8 cellular contexts compared by ENCODE assay signal in the genomic region with DNA sequence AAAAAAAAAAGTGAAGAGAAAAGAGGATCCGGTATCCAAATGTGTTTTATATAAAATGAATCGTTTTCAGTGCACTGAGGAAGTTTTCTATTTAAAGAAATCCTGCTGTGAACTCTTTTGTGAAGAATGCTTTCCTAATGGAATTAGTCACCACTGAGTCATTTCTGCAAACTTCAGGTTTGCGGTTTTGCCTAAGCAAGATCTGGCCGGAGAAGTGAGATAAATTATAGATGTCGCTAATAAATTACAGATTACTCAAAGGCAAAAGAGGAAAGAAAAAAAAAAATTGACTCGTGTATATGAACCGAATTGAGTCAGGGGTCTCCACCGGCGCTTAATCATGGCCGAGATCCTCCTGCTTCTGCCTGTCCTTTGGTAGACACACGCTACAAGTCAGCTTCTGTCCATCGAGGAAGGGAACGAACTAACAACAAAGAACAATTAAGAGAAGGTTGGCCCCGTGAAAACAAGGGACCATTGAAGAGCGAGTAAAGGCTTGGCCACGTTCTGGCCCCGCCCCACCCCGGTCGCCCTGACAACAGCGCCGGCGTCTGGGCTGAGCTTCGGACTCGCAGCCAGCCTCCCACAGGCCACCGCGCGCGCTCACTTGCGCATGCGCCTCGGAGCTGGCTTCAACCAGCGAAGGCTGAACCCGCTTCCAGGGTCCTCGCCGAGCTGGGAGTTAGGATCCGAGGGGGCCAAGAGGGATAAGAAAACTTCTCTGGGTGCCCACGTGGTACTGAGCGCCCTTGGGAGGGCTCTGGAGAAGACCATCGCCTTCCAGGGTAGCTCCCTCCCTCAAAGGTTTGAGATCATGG. TPM values are rescaled to one million over a fixed set of nuclear protein-coding genes. Genes with fewer than 3 reads are reported as not detected.
DNase-seq lines count a peak whose midpoint lies in the region; ATAC-seq and TF ChIP-seq lines count a peak whose summit lies in the region.

No MANE protein-coding gene starts in this region.

- TF ChIP-seq POLR2A in tibial nerve (IDR thresholded peaks at IDR 0.05), result peak; percentile 22 to 51

- peak; percentile 98 for ATAC-seq in HG02759 (IDR thresholded peaks at IDR 0.05; ENCODE audit: unreplicated experiment)

- H3K4me3 ChIP-seq in GM12864 (ENCODE audit: low read depth, low read length) (peak overlapping the region; percentile 79), parathyroid adenoma (ENCODE audit: low read depth, low read length) (peak overlapping the region; percentile 87), tibial nerve (peak overlapping the region; percentile 27 to 70 (median 58))

- H2AFZ ChIP-seq in parathyroid adenoma, result peak overlapping the region; percentile 98

- H3K9ac ChIP-seq in parathyroid adenoma, result peak overlapping the region; percentile 42

- H3K27ac ChIP-seq in adipose tissue (ENCODE audit: low read depth, low read length) (peak overlapping the region; percentile 55), parathyroid adenoma (peak overlapping the region; percentile 71), tibial nerve (peak overlapping the region; percentile 64 to 98 (median 91))

- no peak for TF ChIP-seq CTCF in GM12864 (IDR thresholded peaks at IDR 0.05; ENCODE audit: low read depth, low read length, missing control alignments)
- TF ChIP-seq CTCF in parathyroid adenoma (IDR thresholded peaks at IDR 0.05), result no peak
- TF ChIP-seq CTCF in tibial nerve (IDR thresholded peaks at IDR 0.05), result no peak

- peak overlapping the region; percentile 94 for H3K4me2 ChIP-seq in parathyroid adenoma (ENCODE audit: low read length)

- H3K36me3 ChIP-seq in parathyroid adenoma (ENCODE audit: control insufficient read depth, insufficient read depth, low read length) (no peaks in the 10 kb centered on the region), tibial nerve (peaks cover 0 to 6% (median 0%) of the 10 kb centered on the region in 3 donors)

- H3K4me1 ChIP-seq in parathyroid adenoma (peaks cover 6% of the 10 kb centered on the region), tibial nerve (peaks cover 0 to 34% (median 13%) of the 10 kb centered on the region in 4 donors)

- DNase-seq in GM12864 (ENCODE audit: low read depth), result peak; percentile 81
- DNase-seq in NCI-H1417 treated with DMSO at 0.1 percent for 48 hours (lab: John Stamatoyannopoulos, UW), result peak; percentile 94
- DNase-seq in SW 1271 (lab: John Stamatoyannopoulos, UW), result peak; percentile 87 to 96
- peak; percentile 98 for DNase-seq in cardiac septum (ENCODE audit: low spot score)
- peak; percentile 91 to 93 for DNase-seq in tibial nerve (ENCODE audit: low spot score in 2 of 2)

- 0 to 1% (median 1%) methylated on average over 39 of the region's 39 CpGs for WGBS in adipose tissue, 3 donors
- WGBS in tibial nerve, 2 donors, result 0% methylated on average over 25 to 39 of the region's 39 CpGs

- H3K9me3 ChIP-seq in parathyroid adenoma (ENCODE audit: control insufficient read depth, low read length), result no peaks in the 10 kb centered on the region
- no peaks in the 10 kb centered on the region for H3K9me3 ChIP-seq in tibial nerve

- H3K79me2 ChIP-seq in parathyroid adenoma, result no peaks in the 10 kb centered on the region

- H3K27me3 ChIP-seq in parathyroid adenoma (ENCODE audit: control insufficient read depth, insufficient read depth, low read length) (no peaks in the 10 kb centered on the region), tibial nerve (no peaks in the 10 kb centered on the region)

- intact Hi-C loops in cardiac septum (cut with DNase I), result loop anchor here (5.0 kb wide), 1 partner anchor 41 kb away; the partner anchor contains the start of gene C19orf53

- peak; percentile 88 to 92 for TF ChIP-seq EP300 in tibial nerve (IDR thresholded peaks at IDR 0.05)

RNA-seq across cellular contexts. Expression of gene MRI1, which starts 33.0 kb away (rescaled TPM):
- polyA plus RNA-seq in adipose tissue, result 10 to 100 TPM; 12.4 to 33.5 (median 28.3) TPM
- total RNA-seq in cardiac septum (15.4 TPM), tibial nerve (100 to 1,000 TPM in 2 of 4 donors, 10 to 100 TPM in 2; 52.4 to 167 (median 94.4) TPM)

RNA-seq across cellular contexts. Expression of gene C19orf53, which starts 42.9 kb away (rescaled TPM):
- 100 to 1,000 TPM in 2 of 3 donors, 10 to 100 TPM in 1; 89.2 to 156 (median 153) TPM for polyA plus RNA-seq in adipose tissue
- total RNA-seq in cardiac septum, result 91.2 TPM
- 100 to 1,000 TPM; 187 to 290 (median 235) TPM for total RNA-seq in tibial nerve

Comparison
In these comparisons a context has a peak if more than half of its experiments do, and no peak if none do; other contexts are left out.
1. Peak in every context shown above with its lines: DNase-seq, ATAC-seq, H3K4me3 ChIP-seq and H3K27ac ChIP-seq.